Comparison of ENCODE assay signal across 1 cellular context in genomic region chr22:19473578-19473977, GRCh38.
TF ChIP-seq lines count a peak whose summit lies in the region.

No MANE protein-coding gene starts in this region.

TF ChIP-seq in K562, 482 proteins besides CTCF, POLR2A, EP300 and RAD21:
- no peak for TF ChIP-seq ZNF318 (IDR thresholded peaks at IDR 0.05; ENCODE audit: borderline replicate concordance in 1 of 2, low read depth in 1 of 2)
- TF ChIP-seq NFATC3 (IDR thresholded peaks at IDR 0.05), result no peak
- TF ChIP-seq HMGXB4 (CRISPR knock-in tag; IDR thresholded peaks at IDR 0.05), result peak; percentile 83; the same call in 1 of the 2 replicates
- peak; percentile 3 for TF ChIP-seq HNRNPLL (IDR thresholded peaks at IDR 0.05; ENCODE audit: low read depth, low read length, poor library complexity, severe bottlenecking)
- TF ChIP-seq CREM (IDR thresholded peaks at IDR 0.05; ENCODE audit: low read depth), result no peak
- TF ChIP-seq SMC3 (conservative IDR thresholded peaks at IDR 0.05; ENCODE audit: insufficient read depth, low read depth, low read length), result peak; percentile 26; the same call in 1 of the 2 replicates
- no peak for TF ChIP-seq ZNF431 (CRISPR knock-in tag; IDR thresholded peaks at IDR 0.05)
TF ChIP-seq in K562: peak in this region for 3.
